In genomic region chr1:12433323-12434053, GRCh38 we compare ENCODE assay signal across 8 cellular contexts.
DNase-seq lines count a peak whose midpoint lies in the region; ATAC-seq and TF ChIP-seq lines count a peak whose summit lies in the region.

No MANE protein-coding gene starts in this region.

- peaks cover 49% of the 10 kb centered on the region for H3K4me1 Mint-ChIP-seq in activated B cell treated with CpG ODN at 0.5 μM for 24 hours

- TF ChIP-seq CTCF in HEK293 (tag by site-specific recombination; IDR thresholded peaks at IDR 0.05) (peak; percentile 35; the same call in 1 of the 2 replicates), activated B cell treated with CpG ODN at 0.5 μM for 24 hours (IDR thresholded peaks at IDR 0.05) (no peak), sigmoid colon (IDR thresholded peaks at IDR 0.05) (no peak), foreskin keratinocyte (conservative IDR thresholded peaks at IDR 0.05) (no peak)

- no peak for TF ChIP-seq POLR2A in sigmoid colon (IDR thresholded peaks at IDR 0.05)

- no peaks in the 10 kb centered on the region for H3K27me3 Mint-ChIP-seq in activated B cell treated with CpG ODN at 0.5 μM for 24 hours

- H3K9me3 ChIP-seq in HEK293 (ENCODE audit: control insufficient read depth, insufficient read depth, low read depth, low read length) (no peaks in the 10 kb centered on the region), sigmoid colon (no peaks in the 10 kb centered on the region)

- H3K4me3 Mint-ChIP-seq in activated B cell treated with CpG ODN at 0.5 μM for 24 hours: no peak overlapping the region

- H3K9me3 Mint-ChIP-seq in activated B cell treated with CpG ODN at 0.5 μM for 24 hours: no peaks in the 10 kb centered on the region

- WGBS in sigmoid colon, 2 donors: 32 to 57% methylated on average over 12 of the region's 12 CpGs

- H3K27ac ChIP-seq in HEK293 (ENCODE audit: extremely low read depth, low read depth, low read length): peak overlapping the region; percentile 1; the same call in 1 of the 2 replicates
- peak overlapping the region; percentile 56 to 81 (median 76) for H3K27ac ChIP-seq in sigmoid colon
- H3K27ac ChIP-seq in foreskin keratinocyte: no peak overlapping the region

- intact Hi-C loops in activated B cell treated with CpG ODN at 0.5 μM for 24 hours (cut with micrococcal nuclease): loop anchor here (2.0 kb wide), 1 partner anchor 15 kb away; no protein-coding TSS in a partner anchor
- intact Hi-C loops in left cardiac atrium (cut with DNase I): no loop called here
- intact Hi-C loops in sigmoid colon (cut with DNase I): loop anchor here (2.0 kb wide), 1 partner anchor 13 kb away; no protein-coding TSS in a partner anchor

- H3K27ac Mint-ChIP-seq in activated B cell treated with CpG ODN at 0.5 μM for 24 hours: peak overlapping the region; percentile 56

- CTCF ChIA-PET in HEK293 (lab: Yijun Ruan, JAX): no interaction called here
- CTCF ChIA-PET in activated B cell treated with CpG ODN at 0.5 μM for 24 hours (lab: Charles Lee): no interaction called here

- H3K36me3 Mint-ChIP-seq in activated B cell treated with CpG ODN at 0.5 μM for 24 hours (ENCODE audit: low read depth): peaks cover 49% of the 10 kb centered on the region

- no peak for DNase-seq in activated B cell treated with CpG ODN at 0.5 μM for 24 hours
- peak; percentile 72 for DNase-seq in left cardiac atrium
- peak; percentile 79 for DNase-seq in sigmoid colon
- no peak for DNase-seq in NCI-H1105 (lab: John Stamatoyannopoulos, UW)
- no peak for DNase-seq in SW 1271 (lab: John Stamatoyannopoulos, UW)
- no peak for DNase-seq in D341Med (ENCODE audit: low spot score)
- DNase-seq in foreskin keratinocyte: no peak

- ATAC-seq in activated B cell treated with CpG ODN at 0.5 μM for 24 hours (ENCODE audit: low read depth): no peak
- peak; percentile 90 to 91 for ATAC-seq in left cardiac atrium
- ATAC-seq in foreskin keratinocyte: no peak

- POLR2A ChIA-PET in HEK293 (lab: Yijun Ruan, JAX) (interaction anchor here (0.6 to 3.0 kb wide), 2 partner anchors 39 to 185 kb away, joined by 4 to 7 read pairs; partner anchors contain the start of gene DHRS3), activated B cell treated with CpG ODN at 0.5 μM for 24 hours (lab: Charles Lee) (interaction anchor here (0.5 to 0.7 kb wide), 2 partner anchors 11 to 22 kb away, joined by 3 to 4 read pairs; no protein-coding TSS in a partner anchor)

- no peak for TF ChIP-seq EP300 in sigmoid colon (IDR thresholded peaks at IDR 0.05)

- H3K27me3 ChIP-seq in sigmoid colon: no peaks in the 10 kb centered on the region
- no peaks in the 10 kb centered on the region for H3K27me3 ChIP-seq in foreskin keratinocyte

- H3K4me3 ChIP-seq in HEK293 (ENCODE audit: low read depth, low read length) (no peak overlapping the region), sigmoid colon (no peak overlapping the region)

- H3K36me3 ChIP-seq in HEK293 (ENCODE audit: control insufficient read depth in 2 of 2, insufficient read depth in 1 of 2, low read length in 2 of 2) (peaks cover 0 to 21% of the 10 kb centered on the region in 2 experiments; a peak in 1 of 3 replicates), sigmoid colon (no peaks in the 10 kb centered on the region)

- H3K4me1 ChIP-seq in HEK293 (ENCODE audit: control insufficient read depth, insufficient read depth, low read length): peaks cover 16% of the 10 kb centered on the region
- H3K4me1 ChIP-seq in sigmoid colon: peaks cover 0 to 56% (median 42%) of the 10 kb centered on the region in 4 donors
- peaks cover 36% of the 10 kb centered on the region for H3K4me1 ChIP-seq in foreskin keratinocyte

TF ChIP-seq in HEK293, 187 proteins besides CTCF, POLR2A, EP300 and RAD21 (continues in another document):
- TF ChIP-seq, protein P1, sequence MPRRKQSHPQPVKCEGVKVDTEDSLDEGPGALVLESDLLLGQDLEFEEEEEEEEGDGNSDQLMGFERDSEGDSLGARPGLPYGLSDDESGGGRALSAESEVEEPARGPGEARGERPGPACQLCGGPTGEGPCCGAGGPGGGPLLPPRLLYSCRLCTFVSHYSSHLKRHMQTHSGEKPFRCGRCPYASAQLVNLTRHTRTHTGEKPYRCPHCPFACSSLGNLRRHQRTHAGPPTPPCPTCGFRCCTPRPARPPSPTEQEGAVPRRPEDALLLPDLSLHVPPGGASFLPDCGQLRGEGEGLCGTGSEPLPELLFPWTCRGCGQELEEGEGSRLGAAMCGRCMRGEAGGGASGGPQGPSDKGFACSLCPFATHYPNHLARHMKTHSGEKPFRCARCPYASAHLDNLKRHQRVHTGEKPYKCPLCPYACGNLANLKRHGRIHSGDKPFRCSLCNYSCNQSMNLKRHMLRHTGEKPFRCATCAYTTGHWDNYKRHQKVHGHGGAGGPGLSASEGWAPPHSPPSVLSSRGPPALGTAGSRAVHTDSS (tag by site-specific recombination; IDR thresholded peaks at IDR 0.05): peak; percentile 73
- TF ChIP-seq ZNF501 (tag by site-specific recombination; IDR thresholded peaks at IDR 0.05) (0 out of 2 replicates have a peak, but pooled peaks have one; percentile 34), ZNF48 (tag by site-specific recombination; IDR thresholded peaks at IDR 0.05) (no peak), ZNF623 (tag by site-specific recombination; IDR thresholded peaks at IDR 0.05) (no peak), KLF16 (tag by site-specific recombination; IDR thresholded peaks at IDR 0.05) (peak; percentile 91), ZSCAN16 (tag by site-specific recombination; IDR thresholded peaks at IDR 0.05) (peak; percentile 70; the same call in 1 of the 2 replicates), HOXD13 (CRISPR knock-in tag; IDR thresholded peaks at IDR 0.05; ENCODE audit: borderline replicate concordance) (no peak), ZNF626 (tag by site-specific recombination; IDR thresholded peaks at IDR 0.05) (no peak), ZNF660 (tag by site-specific recombination; IDR thresholded peaks at IDR 0.05) (no peak), ZNF140 (tag by site-specific recombination; IDR thresholded peaks at IDR 0.05) (no peak), ZNF211 (tag by site-specific recombination; IDR thresholded peaks at IDR 0.05; ENCODE audit: low read depth) (no peak), KLF1 (tag by site-specific recombination; IDR thresholded peaks at IDR 0.05) (peak; percentile 55), ZNF610 (tag by site-specific recombination; IDR thresholded peaks at IDR 0.05; ENCODE audit: borderline replicate concordance) (peak; percentile 22; the same call in 1 of the 2 replicates), PRDM2 (tag by site-specific recombination; IDR thresholded peaks at IDR 0.05; ENCODE audit: borderline replicate concordance) (no peak), BCL11B (tag by site-specific recombination; IDR thresholded peaks at IDR 0.05; ENCODE audit: low read depth) (peak; percentile 63; the same call in 1 of the 2 replicates), ZNF404 (tag by site-specific recombination; IDR thresholded peaks at IDR 0.05) (no peak), ZNF624 (tag by site-specific recombination; IDR thresholded peaks at IDR 0.05) (0 out of 2 replicates have a peak, but pooled peaks have one; percentile 29), ZNF366 (tag by site-specific recombination; conservative IDR thresholded peaks at IDR 0.05) (no peak; the same call in 1 of the 2 replicates)

Comparison
In these comparisons a context has a peak if more than half of its experiments do, and no peak if none do; other contexts are left out.
1. ATAC-seq: peak in left cardiac atrium (2 of 2); none in activated B cell treated with CpG ODN at 0.5 μM for 24 hours (single experiment) and foreskin keratinocyte (single experiment).
2. DNase-seq: peak in left cardiac atrium (single experiment) and sigmoid colon (single experiment); none in activated B cell treated with CpG ODN at 0.5 μM for 24 hours (single experiment), NCI-H1105 (single experiment), SW 1271 (0 of 2), D341Med (single experiment) and foreskin keratinocyte (0 of 2).
3. intact Hi-C loops: an anchor here in activated B cell treated with CpG ODN at 0.5 μM for 24 hours (2.0 kb wide) and sigmoid colon (2.0 kb wide); none called in left cardiac atrium.